Comparison of ENCODE assay signal across 1 cellular context in genomic region chr7:55052726-55053431, GRCh38.
TF ChIP-seq lines count a peak whose summit lies in the region.

No MANE protein-coding gene starts in this region.

TF ChIP-seq in GM23338, 12 proteins besides CTCF, POLR2A, EP300 and RAD21:
- TF ChIP-seq EZH2phosphoT487 (IDR thresholded peaks at IDR 0.05; ENCODE audit: unreplicated experiment), result no peak
- no peak for TF ChIP-seq EZH2 (IDR thresholded peaks at IDR 0.05; ENCODE audit: low read depth, unreplicated experiment)
- TF ChIP-seq CREB1 (CRISPR knock-in tag; IDR thresholded peaks at IDR 0.05; ENCODE audit: low read depth), result no peak
- TF ChIP-seq ZNF331 (CRISPR knock-in tag; IDR thresholded peaks at IDR 0.05; ENCODE audit: low read depth), result no peak
- no peak for TF ChIP-seq NANOG (IDR thresholded peaks at IDR 0.05; ENCODE audit: borderline replicate concordance)
